In the genomic region with DNA sequence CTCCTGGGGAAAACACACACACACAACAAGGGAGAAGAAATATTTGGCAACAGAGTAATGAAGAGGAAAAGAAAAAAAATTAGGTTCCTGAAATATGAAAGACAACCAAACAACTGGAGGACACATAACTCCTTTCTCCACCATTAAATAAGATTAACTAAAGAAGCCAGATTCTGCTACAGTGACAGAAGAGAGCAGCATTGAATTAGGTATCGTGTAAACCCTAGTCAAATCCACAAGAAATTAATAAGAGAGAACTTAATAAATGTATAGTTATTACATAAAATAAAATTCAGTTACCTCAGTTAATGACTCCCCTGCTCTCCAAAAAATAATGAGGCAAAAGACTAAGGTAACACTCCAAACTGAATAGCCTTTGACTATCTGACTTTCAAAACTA, we compare ENCODE assay signal across 12 cellular contexts.
A peak's percentile ranks its signal among the peaks of the same experiment; 100 is the strongest.
DNase-seq lines count a peak whose midpoint lies in the region; ATAC-seq, FAIRE-seq and TF ChIP-seq lines count a peak whose summit lies in the region.
"Had no signal": no experiment of that assay in that cellular context is flagged by ENCODE, and none has a peak within 500 bp of the region (broad histone marks: within the 10 kb centered on the region; RNA-seq: fewer than 3 reads in every experiment).

No MANE protein-coding gene starts in this region.

- no peak overlapping the region for H3K4me3 ChIP-seq in A673 (ENCODE audit: low read depth, low read length, poor library complexity, severe bottlenecking)
- H3K4me3 ChIP-seq in RWPE2 (ENCODE audit: severe bottlenecking): no peak overlapping the region
- no peak overlapping the region for H3K4me3 ChIP-seq in fibroblast of villous mesenchyme (ENCODE audit: low read depth, low read length)
- H3K4me3 ChIP-seq: skin epidermis, transverse colon had no signal

- H3K9me3 ChIP-seq in A673 (ENCODE audit: low read depth, low read length, poor library complexity, severe bottlenecking) (peaks cover 14% of the 10 kb centered on the region), RWPE2 (ENCODE audit: severe bottlenecking) (peaks cover 2% of the 10 kb centered on the region)

- H3K4me1 ChIP-seq in A673 (ENCODE audit: insufficient read depth, low read length, poor library complexity, severe bottlenecking) (no peaks in the 10 kb centered on the region), RWPE2 (ENCODE audit: insufficient read depth, poor library complexity, severe bottlenecking) (no peaks in the 10 kb centered on the region)
- H3K4me1 ChIP-seq: transverse colon had no signal

- FAIRE-seq in H54 (lab: Jason Lieb, UNC): peak; percentile 92

- H3K27ac ChIP-seq in A673 (ENCODE audit: low read depth, low read length, poor library complexity, severe bottlenecking): no peak overlapping the region
- H3K27ac ChIP-seq in RWPE2 (ENCODE audit: poor library complexity, severe bottlenecking): no peak overlapping the region
- H3K27ac ChIP-seq: skin epidermis, transverse colon had no signal

- intact Hi-C loops in A673 (cut with micrococcal nuclease; ENCODE audit: unreplicated experiment): loop anchor here (2.0 to 10.0 kb wide), 2 partner anchors 450 to 800 kb away; no protein-coding TSS in a partner anchor

- peak; percentile 48 for DNase-seq in A673 (ENCODE audit: low spot score)
- DNase-seq in H54 (ENCODE audit: insufficient read length, low spot score): no peak
- no peak for DNase-seq in RWPE2 (ENCODE audit: low spot score)
- DNase-seq in fibroblast of villous mesenchyme (ENCODE audit: low read depth): peak; percentile 48
- no peak for DNase-seq in pons (ENCODE audit: low spot score)
- DNase-seq in Ammon's horn (ENCODE audit: low spot score): no peak
- DNase-seq: activated CD4-positive, alpha-beta memory T cell treated with anti-CD3 and anti-CD28 coated beads for 36 hours; transverse colon had no signal

- no TSS peak for BruUV-seq in A673 (replicated peaks; lab: Mats Ljungman, UMichigan)

- CTCF ChIA-PET in A673 (lab: Charles Lee): no interaction called here

- TF ChIP-seq POLR2A in H54 (IDR thresholded peaks at IDR 0.05; ENCODE audit: low read depth, low read length): no peak

- TF ChIP-seq CTCF in A673 (conservative IDR thresholded peaks at IDR 0.05; ENCODE audit: low read depth, low read length): peak; percentile 71
- peak; percentile 69 for TF ChIP-seq CTCF in RWPE2 (IDR thresholded peaks at IDR 0.05; ENCODE audit: poor library complexity, severe bottlenecking)
- TF ChIP-seq CTCF in fibroblast of villous mesenchyme (IDR thresholded peaks at IDR 0.05; ENCODE audit: insufficient read depth, low read depth, low read length): peak; percentile 44

- peaks cover 5% of the 10 kb centered on the region for H3K27me3 ChIP-seq in A673 (replicated peaks; ENCODE audit: insufficient read depth, low read depth, low read length, poor library complexity)
- no peaks in the 10 kb centered on the region for H3K27me3 ChIP-seq in RWPE2 (ENCODE audit: insufficient read depth, poor library complexity, severe bottlenecking)
- H3K27me3 ChIP-seq: transverse colon had no signal

- ATAC-seq in RWPE2 (ENCODE audit: low read depth): no peak
- no peak for ATAC-seq in HG03280 (IDR thresholded peaks at IDR 0.05; ENCODE audit: unreplicated experiment)
- no peak for ATAC-seq in HG03342 (IDR thresholded peaks at IDR 0.05; ENCODE audit: unreplicated experiment)
- ATAC-seq: esophagus mucosa had no signal

- H3K36me3 ChIP-seq in A673 (ENCODE audit: insufficient read depth, low read length, poor library complexity, severe bottlenecking): no peaks in the 10 kb centered on the region
- H3K36me3 ChIP-seq in RWPE2 (ENCODE audit: low read depth): no peaks in the 10 kb centered on the region
- H3K36me3 ChIP-seq: transverse colon had no signal

- POLR2A ChIA-PET in A673 (lab: Charles Lee; ENCODE audit: low non-redundant PET): no interaction called here

Comparison
In these comparisons a context has a peak if more than half of its experiments do, and no peak if none do; other contexts are left out.
1. DNase-seq: peak in A673 (single experiment) and fibroblast of villous mesenchyme (single experiment); none in H54 (single experiment), RWPE2 (single experiment), pons (single experiment) and Ammon's horn (single experiment).
2. Peak in every context shown above with its lines, with median percentiles within 50 percentile points of each other: CTCF ChIP-seq.